In the genomic region with DNA sequence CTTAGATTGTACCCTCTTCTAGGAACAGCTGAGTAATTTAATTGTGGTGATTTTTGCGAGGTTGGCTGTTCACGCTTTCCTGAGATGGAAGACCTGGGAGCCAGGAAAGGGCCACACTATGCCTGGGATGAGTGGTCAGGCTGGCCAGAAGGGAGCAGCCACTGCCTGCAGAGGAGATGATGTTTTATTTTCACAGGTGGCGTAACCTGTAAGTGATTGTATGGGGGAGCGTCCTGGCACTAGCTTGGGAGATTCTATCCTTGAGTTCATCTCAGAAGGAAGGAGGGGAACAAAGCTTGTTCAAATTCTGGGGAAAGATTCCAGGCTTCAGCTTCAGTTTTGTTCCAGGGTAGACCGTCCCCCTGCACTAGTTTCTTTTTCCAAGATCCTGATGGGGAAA, we compare ENCODE assay signal across 22 cellular contexts. TPM values are rescaled to one million over a fixed set of nuclear protein-coding genes. Genes with fewer than 3 reads are reported as not detected.
A peak's percentile ranks its signal among the peaks of the same experiment; 100 is the strongest.
DNase-seq lines count a peak whose midpoint lies in the region; ATAC-seq and TF ChIP-seq lines count a peak whose summit lies in the region.
"Had no signal": no experiment of that assay in that cellular context is flagged by ENCODE, and none has a peak within 500 bp of the region (broad histone marks: within the 10 kb centered on the region; RNA-seq: fewer than 3 reads in every experiment).

No MANE protein-coding gene starts in this region.

- no peak for TF ChIP-seq CTCF in colonic mucosa (IDR thresholded peaks at IDR 0.05)

- in situ Hi-C loops in G401 (cut with HindIII; ENCODE audit: low sequenced_read_pairs), result no loop called here

- no peaks in the 10 kb centered on the region for H3K9me3 ChIP-seq in iPS-20b (ENCODE audit: insufficient read depth, low read depth, low read length)
- no peaks in the 10 kb centered on the region for H3K9me3 ChIP-seq in colonic mucosa
- H3K9me3 ChIP-seq: MG63 had no signal

- ATAC-seq in Right ventricle myocardium superior (ENCODE audit: poor library complexity) (no peak), HG03354 (IDR thresholded peaks at IDR 0.05; ENCODE audit: poor library complexity, severe bottlenecking, unreplicated experiment) (no peak)
- ATAC-seq: HepG2, K562 had no signal

- H3K9ac ChIP-seq in iPS-20b (ENCODE audit: low read depth, low read length), result no peak overlapping the region
- H3K9ac ChIP-seq in colonic mucosa (ENCODE audit: low read depth in 2 of 2, low read length in 2 of 2), result no peak overlapping the region

- H3K4me1 ChIP-seq in iPS-20b (ENCODE audit: insufficient read depth, low read length) (peaks cover 12% of the 10 kb centered on the region; the same call in 1 of the 2 replicates), colonic mucosa (no peaks in the 10 kb centered on the region)

- H3K4me3 ChIP-seq in iPS-20b (ENCODE audit: low read length) (peak overlapping the region; percentile 58), colonic mucosa (no peak overlapping the region)
- H3K4me3 ChIP-seq: K562, MG63 had no signal

- H3K27me3 ChIP-seq in iPS-20b (ENCODE audit: insufficient read depth, low read length) (peaks cover 48% of the 10 kb centered on the region), colonic mucosa (no peaks in the 10 kb centered on the region)
- H3K27me3 ChIP-seq: MG63 had no signal

- DNase-seq in G401 (ENCODE audit: low spot score), result peak; percentile 76
- DNase-seq in NCI-H69 (lab: John Stamatoyannopoulos, UW), result peak; percentile 48
- DNase-seq in cerebellum (ENCODE audit: low spot score), result peak; percentile 44
- no peak for DNase-seq in Right ventricle myocardium superior
- no peak for DNase-seq in colonic mucosa
- DNase-seq in effector CD4-positive, alpha-beta T cell, result no peak
- DNase-seq: AML-193, GDM1, MG63, NCI-H1048, NCI-H1417 treated with DMSO at 0.1 percent for 48 hours, NCI-H187, NCI-H2107, OCI-M1, SHP77 had no signal

- intact Hi-C loops in Right ventricle myocardium superior (cut with DNase I), result no loop called here
- intact Hi-C loops in colonic mucosa (cut with DNase I), result no loop called here

- H3K36me3 ChIP-seq in iPS-20b (ENCODE audit: insufficient read depth, low read depth, low read length) (no peaks in the 10 kb centered on the region), colonic mucosa (no peaks in the 10 kb centered on the region)
- H3K36me3 ChIP-seq: MG63 had no signal

- no peak overlapping the region for H3K27ac ChIP-seq in iPS-20b (ENCODE audit: low read length)
- no peak overlapping the region for H3K27ac ChIP-seq in colonic mucosa

RNA-seq across cellular contexts. Expression of gene RPH3A, which starts 1.2 kb away (rescaled TPM):
- total RNA-seq in G401 (2014; rRNA removed; shearing (Covaris generic)), result not detected in 2 replicates
- total RNA-seq in cerebellum (14.2 TPM), Right ventricle myocardium superior (not detected), colonic mucosa (under 1 TPM in 1 of 2 donors, not detected in 1; 0.27 TPM)
- total RNA-seq: A172, Daoy, HepG2, K562, LHCN-M2 had no signal

Comparison
In these comparisons a context has a peak if more than half of its experiments do, and no peak if none do; other contexts are left out.
1. DNase-seq: peak in G401 (single experiment), NCI-H69 (single experiment) and cerebellum (single experiment); none in Right ventricle myocardium superior (single experiment), colonic mucosa (single experiment) and effector CD4-positive, alpha-beta T cell (single experiment).
2. RNA of gene RPH3A, which starts 1.2 kb away (total RNA-seq): 14.2 TPM in cerebellum (single experiment); 0.27 TPM in colonic mucosa, not detected in Right ventricle myocardium superior (single experiment) and not detected in G401; every median in the first group is over 10 times any median in the second.